Comparison of ENCODE assay signal across 8 cellular contexts in the genomic region with DNA sequence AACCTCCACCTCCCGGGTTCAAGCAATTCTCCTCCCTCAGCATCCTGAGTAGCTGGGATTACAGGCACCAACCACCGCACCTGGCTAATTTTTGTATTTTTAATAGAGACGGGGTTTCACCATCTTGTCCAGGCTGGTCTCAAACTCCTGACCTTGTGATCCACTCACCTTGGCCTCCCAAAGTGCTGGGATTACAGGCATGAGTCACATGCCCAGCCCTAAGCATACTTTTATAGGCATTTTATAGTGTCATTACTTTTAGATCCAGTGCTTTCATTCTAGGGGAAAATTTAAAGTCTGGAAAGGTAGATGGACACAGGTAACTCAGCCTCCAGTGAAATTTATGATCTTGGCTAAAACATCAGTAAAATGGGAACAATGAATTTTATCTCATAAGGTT. TPM values are rescaled to one million over a fixed set of nuclear protein-coding genes. Genes with fewer than 3 reads are reported as not detected.
"Had no signal": no experiment of that assay in that cellular context is flagged by ENCODE, and none has a peak within 500 bp of the region (broad histone marks: within the 10 kb centered on the region; RNA-seq: fewer than 3 reads in every experiment).

No MANE protein-coding gene starts in this region.

RNA-seq across cellular contexts. Expression of gene HNMT, which starts 7.0 kb away (rescaled TPM):
- total RNA-seq: activated naive CD4-positive, alpha-beta T cell treated with anti-CD3 and anti-CD28 coated beads for 36 hours; activated naive CD4-positive, alpha-beta T cell treated with anti-CD3 and anti-CD28 coated beads, Interleukin-2, amount 50 U/mL, for 72 hours; activated naive CD8-positive, alpha-beta T cell treated with anti-CD3 and anti-CD28 coated beads for 36 hours; activated T-cell treated with anti-CD3 and anti-CD28 coated beads, Interleukin-2, amount 50 U/mL, for 4 hours; activated T-cell treated with anti-CD3 and anti-CD28 coated beads, Interleukin-2, amount 50 U/mL, for 72 hours; activated T-helper 1 cell treated with anti-CD3 and anti-CD28 coated beads, Interleukin-12 subunit alpha, Interleukin-12 subunit beta, Interleukin-2, Interleukin-4 antibody, amounts not matched to agents 30 ng/mL and 10 ng/mL and 1 ng/mL, durations not matched to agents 14 hours and 24 hours and 36 hours; activated T-helper 17 cell treated with anti-CD3 and anti-CD28 coated beads, Interleukin-2, amount 50 U/mL, for 72 hours; activated T-helper 2 cell treated with anti-CD3 and anti-CD28 coated beads, Interferon-gamma antibody, Interleukin-2, Interleukin-4, amounts not matched to agents 10 μg/mL and 5 μg/mL and 100 μg/mL, durations not matched to agents 14 hours and 24 hours and 36 hours had no signal
